In the genomic region with DNA sequence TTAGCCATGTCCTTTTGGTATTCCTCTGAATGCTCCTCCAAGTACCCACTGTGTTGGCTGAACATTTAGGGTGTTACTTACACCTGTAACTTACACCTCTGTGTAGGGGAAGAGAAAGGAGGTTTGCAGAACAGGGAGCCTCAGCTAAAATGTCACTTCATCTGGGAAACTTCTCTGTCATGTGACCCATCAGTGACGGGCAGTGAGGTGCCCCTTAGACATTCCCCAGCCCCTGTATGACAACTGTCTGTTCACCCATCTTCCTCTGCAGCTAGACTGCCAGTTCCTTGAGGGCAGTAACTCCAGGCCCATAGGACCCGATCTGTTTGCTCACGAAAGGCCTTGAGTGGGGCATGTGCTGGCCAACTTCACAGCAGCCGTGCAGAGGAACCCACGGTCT, we compare ENCODE assay signal across 1 cellular context.
TF ChIP-seq lines count a peak whose summit lies in the region.

No MANE protein-coding gene starts in this region.

TF ChIP-seq in endothelial cell of umbilical vein, 7 proteins besides CTCF, POLR2A, EP300 and RAD21:
- TF ChIP-seq EZH2 (IDR thresholded peaks at IDR 0.05; ENCODE audit: borderline replicate concordance, low read depth, low read length, severe bottlenecking) (no peak), JUN (IDR thresholded peaks at IDR 0.05; ENCODE audit: borderline replicate concordance, insufficient read depth, insufficient read length, low read depth) (no peak), GATA2 (IDR thresholded peaks at IDR 0.05; ENCODE audit: insufficient read depth, insufficient read length, low read depth, low read length) (no peak)
- TF ChIP-seq, protein P1, sequence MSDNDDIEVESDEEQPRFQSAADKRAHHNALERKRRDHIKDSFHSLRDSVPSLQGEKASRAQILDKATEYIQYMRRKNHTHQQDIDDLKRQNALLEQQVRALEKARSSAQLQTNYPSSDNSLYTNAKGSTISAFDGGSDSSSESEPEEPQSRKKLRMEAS (IDR thresholded peaks at IDR 0.05; ENCODE audit: insufficient read depth, insufficient read length) = no peak
TF ChIP-seq in endothelial cell of umbilical vein: peak in this region for 0.
